ENCODE assay signal across 8 cellular contexts in the genomic region with DNA sequence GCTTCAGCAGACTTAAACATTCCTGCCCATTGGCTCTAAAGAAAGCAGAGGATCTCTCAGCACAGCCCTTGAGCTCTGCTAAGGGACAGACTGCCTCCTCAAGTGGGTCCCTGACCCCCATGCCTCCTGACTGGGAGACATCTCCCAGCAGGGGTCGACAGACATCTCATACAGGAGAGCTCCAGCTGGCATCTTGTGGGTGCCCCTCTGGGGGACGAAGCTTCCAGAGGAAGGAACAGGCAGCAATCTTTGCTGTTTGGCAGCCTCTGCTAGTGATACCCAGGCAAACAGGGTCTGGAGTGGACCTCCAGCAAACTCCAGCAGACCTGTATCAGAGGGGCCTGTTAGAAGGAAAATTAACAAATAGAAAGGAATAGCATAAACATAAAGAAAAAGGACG.
A peak's percentile ranks its signal among the peaks of the same experiment; 100 is the strongest.
DNase-seq lines count a peak whose midpoint lies in the region; ATAC-seq, FAIRE-seq and TF ChIP-seq lines count a peak whose summit lies in the region.
"Not testable (repeated sequence)": the region's sequence is repeated elsewhere in the genome, so short reads cannot be mapped to it uniquely, and the experiment has no call there.

No MANE protein-coding gene starts in this region.

- H4K91ac ChIP-seq in neuronal stem cell (ENCODE audit: low read depth, low read length, poor library complexity), result not testable (repeated sequence)

- H3K4ac ChIP-seq in neuronal stem cell (ENCODE audit: low read length), result not testable (repeated sequence)

- H3K27ac Mint-ChIP-seq in activated T-helper 1 cell treated with anti-CD3 and anti-CD28 coated beads, Interleukin-12 subunit alpha, Interleukin-12 subunit beta, Interleukin-2, Interleukin-4 antibody, amounts not matched to agents 30 ng/mL and 10 ng/mL and 1 ng/mL, durations not matched to agents 14 hours and 24 hours and 36 hours, result peak overlapping the region; percentile 87

- H3K23ac ChIP-seq in neuronal stem cell (ENCODE audit: low read depth, low read length, poor library complexity), result not testable (repeated sequence)

- peak overlapping the region; percentile 82 for H3K4me2 ChIP-seq in A549
- H3K4me2 ChIP-seq in hepatocyte, result peak overlapping the region; percentile 51
- H3K4me2 ChIP-seq in neuronal stem cell (ENCODE audit: insufficient read depth, low read length, poor library complexity, severe bottlenecking), result not testable (repeated sequence)

- H2AFZ ChIP-seq in hepatocyte, result peak overlapping the region; percentile 22
- H2AFZ ChIP-seq in neuronal stem cell (ENCODE audit: low read length), result peak overlapping the region; percentile 90

- WGBS in A549 (ENCODE audit: missing lambda C conversion rate), result 61% methylated on average over 3 of the region's 3 CpGs
- WGBS in hepatocyte (ENCODE audit: low lambda C conversion rate, missing lambda C conversion rate), result 85% methylated on average over 3 of the region's 3 CpGs
- WGBS in neuronal stem cell (ENCODE audit: extremely low coverage in 2 of 2, insufficient read length in 2 of 2, insufficient replicate concordance in 1 of 2), 2 donors, result no CpG with 5 or more reads among the region's 3 CpGs
- 78% methylated on average over 3 of the region's 3 CpGs for WGBS in suprapubic skin

- not testable (repeated sequence) for H3K36me3 Mint-ChIP-seq in activated T-helper 1 cell treated with anti-CD3 and anti-CD28 coated beads, Interleukin-12 subunit alpha, Interleukin-12 subunit beta, Interleukin-2, Interleukin-4 antibody, amounts not matched to agents 30 ng/mL and 10 ng/mL and 1 ng/mL, durations not matched to agents 14 hours and 24 hours and 36 hours (ENCODE audit: low read depth)

- peak overlapping the region; percentile 90 to 95 for H3K27ac ChIP-seq in A549
- H3K27ac ChIP-seq in HUES48 (ENCODE audit: low read depth, low read length), result peak overlapping the region; percentile 96
- peak overlapping the region; percentile 98 for H3K27ac ChIP-seq in SJSA1
- peak overlapping the region; percentile 66 for H3K27ac ChIP-seq in colonic mucosa
- peak overlapping the region; percentile 87 for H3K27ac ChIP-seq in hepatocyte
- H3K27ac ChIP-seq in neuronal stem cell (replicated peaks; ENCODE audit: low read length), result not testable (repeated sequence)
- H3K27ac ChIP-seq in suprapubic skin, result peak overlapping the region; percentile 72

- H2AK5ac ChIP-seq in neuronal stem cell (ENCODE audit: low read depth, low read length), result not testable (repeated sequence)

- not testable (repeated sequence) for H2BK5ac ChIP-seq in neuronal stem cell (ENCODE audit: low read length)

- not testable (repeated sequence) for H3K9me2 ChIP-seq in hepatocyte (replicated peaks; ENCODE audit: insufficient read depth)

- CTCF ChIA-PET in A549 (lab: Yijun Ruan, JAX), result interaction anchor here (1.0 to 1.9 kb wide), 3 partner anchors 19 to 31 kb away, joined by 3 to 4 read pairs (median 3); no protein-coding TSS in a partner anchor

- not testable (repeated sequence) for TF ChIP-seq CTCF in A549 (IDR thresholded peaks at IDR 0.05); colonic mucosa (IDR thresholded peaks at IDR 0.05); hepatocyte (IDR thresholded peaks at IDR 0.05; ENCODE audit: poor library complexity); suprapubic skin (IDR thresholded peaks at IDR 0.05)

- ATAC-seq in A549, result not testable (repeated sequence)

- H3K4me3 Mint-ChIP-seq in activated T-helper 1 cell treated with anti-CD3 and anti-CD28 coated beads, Interleukin-12 subunit alpha, Interleukin-12 subunit beta, Interleukin-2, Interleukin-4 antibody, amounts not matched to agents 30 ng/mL and 10 ng/mL and 1 ng/mL, durations not matched to agents 14 hours and 24 hours and 36 hours, result peak overlapping the region; percentile 58

- DNase-seq in A549 (ENCODE audit: low read depth in 1 of 2, low spot score in 1 of 2); SJSA1 (ENCODE audit: low read depth in 1 of 2, low spot score in 2 of 2); activated T-helper 1 cell treated with anti-CD3 and anti-CD28 coated beads, Interleukin-12 subunit alpha, Interleukin-12 subunit beta, Interleukin-2, Interleukin-4 antibody, amounts not matched to agents 30 ng/mL and 10 ng/mL and 1 ng/mL, durations not matched to agents 14 hours and 24 hours and 36 hours (ENCODE audit: low spot score); colonic mucosa; hepatocyte (ENCODE audit: low spot score); neuronal stem cell (ENCODE audit: low spot score); suprapubic skin (ENCODE audit: low spot score in 2 of 2): not testable (repeated sequence)

- H3K27me3 Mint-ChIP-seq in activated T-helper 1 cell treated with anti-CD3 and anti-CD28 coated beads, Interleukin-12 subunit alpha, Interleukin-12 subunit beta, Interleukin-2, Interleukin-4 antibody, amounts not matched to agents 30 ng/mL and 10 ng/mL and 1 ng/mL, durations not matched to agents 14 hours and 24 hours and 36 hours (ENCODE audit: insufficient read depth), result peaks cover 29% of the 10 kb centered on the region

- not testable (repeated sequence) for H3K18ac ChIP-seq in neuronal stem cell (ENCODE audit: low read length)

- not testable (repeated sequence) for H2BK120ac ChIP-seq in neuronal stem cell (ENCODE audit: low read depth, low read length)

- not testable (repeated sequence) for H2BK15ac ChIP-seq in neuronal stem cell (ENCODE audit: low read length)

- not testable (repeated sequence) for H3K36me3 ChIP-seq in HUES48 (ENCODE audit: control insufficient read depth, insufficient read depth, low read length); SJSA1; colonic mucosa; hepatocyte (replicated peaks; ENCODE audit: insufficient read depth, low read depth); neuronal stem cell (replicated peaks in 1 of 2; ENCODE audit: control insufficient read depth in 2 of 2, insufficient read depth in 2 of 2, low read length in 2 of 2); suprapubic skin

- not testable (repeated sequence) for H2BK12ac ChIP-seq in neuronal stem cell (ENCODE audit: low read length)

- H3K4me1 ChIP-seq in A549 (peaks cover 29% of the 10 kb centered on the region), HUES48 (ENCODE audit: control insufficient read depth, insufficient read depth, low read length) (peaks cover 35% of the 10 kb centered on the region), SJSA1 (replicated peaks) (peaks cover 33% of the 10 kb centered on the region), hepatocyte (ENCODE audit: insufficient read depth) (peaks cover 27% of the 10 kb centered on the region), neuronal stem cell (ENCODE audit: control insufficient read depth in 2 of 2, insufficient read depth in 1 of 2, low read depth in 1 of 2, low read length in 2 of 2) (peaks cover 12 to 13% of the 10 kb centered on the region in 2 donors), suprapubic skin (peaks cover 23% of the 10 kb centered on the region)
- H3K4me1 ChIP-seq in colonic mucosa, result not testable (repeated sequence)

- not testable (repeated sequence) for TF ChIP-seq RAD21 in A549 (conservative IDR thresholded peaks at IDR 0.05 in 1 of 2, IDR thresholded peaks at IDR 0.05 in 1 of 2)

- intact Hi-C loops in activated T-helper 1 cell treated with anti-CD3 and anti-CD28 coated beads, Interleukin-12 subunit alpha, Interleukin-12 subunit beta, Interleukin-2, Interleukin-4 antibody, amounts not matched to agents 30 ng/mL and 10 ng/mL and 1 ng/mL, durations not matched to agents 14 hours and 24 hours and 36 hours (cut with micrococcal nuclease); colonic mucosa (cut with DNase I): not testable (repeated sequence)

- not testable (repeated sequence) for H3K27me3 ChIP-seq in HUES48 (ENCODE audit: control insufficient read depth, insufficient read depth, low read length); SJSA1 (replicated peaks); colonic mucosa; hepatocyte; neuronal stem cell (ENCODE audit: control insufficient read depth in 3 of 3, insufficient read depth in 3 of 3, low read depth in 1 of 3, low read length in 3 of 3); suprapubic skin

- FAIRE-seq in A549 (lab: Jason Lieb, UNC), result not testable (repeated sequence)

- TF ChIP-seq EP300 in A549 (IDR thresholded peaks at IDR 0.05); suprapubic skin (IDR thresholded peaks at IDR 0.05): not testable (repeated sequence)

- not testable (repeated sequence) for TF ChIP-seq POLR2A in A549 (IDR thresholded peaks at IDR 0.05; ENCODE audit: low read length); suprapubic skin (IDR thresholded peaks at IDR 0.05)

- H3K4me1 Mint-ChIP-seq in activated T-helper 1 cell treated with anti-CD3 and anti-CD28 coated beads, Interleukin-12 subunit alpha, Interleukin-12 subunit beta, Interleukin-2, Interleukin-4 antibody, amounts not matched to agents 30 ng/mL and 10 ng/mL and 1 ng/mL, durations not matched to agents 14 hours and 24 hours and 36 hours (ENCODE audit: low read depth), result peaks cover 43% of the 10 kb centered on the region

- H3K9me3 ChIP-seq in A549, result peaks cover 32% of the 10 kb centered on the region
- not testable (repeated sequence) for H3K9me3 ChIP-seq in HUES48 (ENCODE audit: control insufficient read depth, insufficient read depth, low read length); SJSA1 (replicated peaks); colonic mucosa; hepatocyte (ENCODE audit: low read depth); neuronal stem cell (replicated peaks in 1 of 2; ENCODE audit: control insufficient read depth in 2 of 2, insufficient read depth in 1 of 2, low read depth in 1 of 2, low read length in 2 of 2); suprapubic skin

- not testable (repeated sequence) for H4K8ac ChIP-seq in neuronal stem cell (ENCODE audit: low read depth, low read length)

- not testable (repeated sequence) for H3K79me2 ChIP-seq in hepatocyte

- H3K9ac ChIP-seq in HUES48 (ENCODE audit: low read depth, low read length); colonic mucosa (ENCODE audit: low read depth in 2 of 2, low read length in 2 of 2); neuronal stem cell (ENCODE audit: low read depth, low read length, poor library complexity): not testable (repeated sequence)

- H3K14ac ChIP-seq in neuronal stem cell (ENCODE audit: low read length), result not testable (repeated sequence)

- H3K79me1 ChIP-seq in neuronal stem cell (ENCODE audit: low read depth, low read length), result not testable (repeated sequence)

- H3K9me3 Mint-ChIP-seq in activated T-helper 1 cell treated with anti-CD3 and anti-CD28 coated beads, Interleukin-12 subunit alpha, Interleukin-12 subunit beta, Interleukin-2, Interleukin-4 antibody, amounts not matched to agents 30 ng/mL and 10 ng/mL and 1 ng/mL, durations not matched to agents 14 hours and 24 hours and 36 hours, result peaks cover 28% of the 10 kb centered on the region

- H4K20me1 ChIP-seq in hepatocyte (ENCODE audit: insufficient read depth, poor library complexity, severe bottlenecking), result not testable (repeated sequence)

- not testable (repeated sequence) for H3K4me3 ChIP-seq in A549; HUES48 (ENCODE audit: low read depth, low read length); SJSA1; colonic mucosa; hepatocyte; neuronal stem cell (ENCODE audit: low read length in 2 of 2); suprapubic skin

- POLR2A ChIA-PET in A549 (lab: Yijun Ruan, JAX), result interaction anchor here (1.2 to 1.6 kb wide), 5 partner anchors 20 to 116 kb away, joined by 3 to 5 read pairs (median 4); no protein-coding TSS in a partner anchor
